In genomic region chr12:51971679-51972423, GRCh38 we compare ENCODE assay signal across 9 cellular contexts. TPM values are rescaled to one million over a fixed set of nuclear protein-coding genes. Genes with fewer than 3 reads are reported as not detected.
A peak's percentile ranks its signal among the peaks of the same experiment; 100 is the strongest.
DNase-seq lines count a peak whose midpoint lies in the region; ATAC-seq and TF ChIP-seq lines count a peak whose summit lies in the region.
"Had no signal": no experiment of that assay in that cellular context is flagged by ENCODE, and none has a peak within 500 bp of the region (broad histone marks: within the 10 kb centered on the region; RNA-seq: fewer than 3 reads in every experiment).

No MANE protein-coding gene starts in this region.

- H3K27me3 ChIP-seq in skeletal muscle tissue (ENCODE audit: control insufficient read depth in 3 of 3, insufficient read depth in 3 of 3, low read length in 3 of 3) = no peaks in the 10 kb centered on the region
- H3K27me3 ChIP-seq in aorta (ENCODE audit: control insufficient read depth in 1 of 2, insufficient read depth in 2 of 2, low read length in 1 of 2) = no peaks in the 10 kb centered on the region

- H3K4me1 ChIP-seq in skeletal muscle tissue (ENCODE audit: control insufficient read depth in 3 of 3, insufficient read depth in 3 of 3, low read length in 3 of 3) (peaks cover 32 to 42% (median 32%) of the 10 kb centered on the region in 3 donors), aorta (ENCODE audit: control insufficient read depth in 1 of 2, insufficient read depth in 2 of 2, low read length in 2 of 2) (peaks cover 6 to 15% of the 10 kb centered on the region in 2 donors)

- peaks cover 14 to 19% (median 16%) of the 10 kb centered on the region in 3 donors for H3K36me3 ChIP-seq in skeletal muscle tissue (ENCODE audit: control insufficient read depth in 3 of 3, insufficient read depth in 3 of 3, low read length in 3 of 3)
- H3K36me3 ChIP-seq in aorta (ENCODE audit: control insufficient read depth in 1 of 2, insufficient read depth in 2 of 2, low read length in 1 of 2) = peaks cover 0 to 5% of the 10 kb centered on the region in 2 donors

- peak overlapping the region; percentile 21 to 74 (median 69) for H3K27ac Mint-ChIP-seq in IgD-negative memory B cell

- peak; percentile 36 for ATAC-seq in GM18907 (IDR thresholded peaks at IDR 0.05; ENCODE audit: unreplicated experiment)
- no peak for ATAC-seq in GM19023 (IDR thresholded peaks at IDR 0.05; ENCODE audit: unreplicated experiment)
- no peak for ATAC-seq in aorta (ENCODE audit: low FRiP score)
- no peak for ATAC-seq in HG03097 (IDR thresholded peaks at IDR 0.05; ENCODE audit: low FRiP score, unreplicated experiment)

- intact Hi-C loops in aorta (cut with DNase I) = no loop called here

- no peak for TF ChIP-seq CTCF in coronary artery (IDR thresholded peaks at IDR 0.05)

- H3K4me3 ChIP-seq in coronary artery (no peak overlapping the region), skeletal muscle tissue (ENCODE audit: low read length in 3 of 3) (no peak overlapping the region), aorta (ENCODE audit: low read length in 2 of 2) (no peak overlapping the region)

- H3K9me3 Mint-ChIP-seq in IgD-negative memory B cell = no peaks in the 10 kb centered on the region

- H3K36me3 Mint-ChIP-seq in IgD-negative memory B cell = peaks cover 5% of the 10 kb centered on the region

- peak; percentile 9 for DNase-seq in coronary artery (ENCODE audit: low spot score)
- DNase-seq in aorta = no peak
- no peak for DNase-seq in cerebellar nuclear complex (lab: John Stamatoyannopoulos, UW)
- DNase-seq: NCI-H446 treated with DMSO at 0.1 percent for 48 hours had no signal

- peaks cover 37 to 44% (median 38%) of the 10 kb centered on the region in 3 donors for H3K4me1 Mint-ChIP-seq in IgD-negative memory B cell

- H3K9ac ChIP-seq in skeletal muscle tissue (ENCODE audit: low read depth in 1 of 3, low read length in 3 of 3) = peak overlapping the region in 1 of 3 donors; percentile 4

- H3K27ac ChIP-seq in coronary artery (no peak overlapping the region), skeletal muscle tissue (ENCODE audit: low read depth, low read length) (peak overlapping the region; percentile 0), aorta (ENCODE audit: low read depth in 1 of 2, low read length in 2 of 2) (no peak overlapping the region)

- peak overlapping the region in 3 of 4 donors; percentile 14 to 92 (median 44) for H3K4me3 Mint-ChIP-seq in IgD-negative memory B cell

- H3K9me3 ChIP-seq in skeletal muscle tissue (ENCODE audit: control insufficient read depth in 3 of 3, low read length in 3 of 3) = no peaks in the 10 kb centered on the region
- no peaks in the 10 kb centered on the region for H3K9me3 ChIP-seq in aorta (ENCODE audit: control insufficient read depth, low read length)

- 72 to 80% methylated on average over 4 of the region's 4 CpGs for WGBS in aorta, 2 donors

- no peaks in the 10 kb centered on the region for H3K27me3 Mint-ChIP-seq in IgD-negative memory B cell

RNA-seq across cellular contexts. Expression of gene ACVR1B, which starts 20.4 kb away (rescaled TPM):
- 0.90 TPM for polyA plus RNA-seq in IgD-negative memory B cell
- total RNA-seq in skeletal muscle tissue = 8.4 TPM
- total RNA-seq in aorta = 10 to 100 TPM; 24.0 to 24.5 TPM
- 1 to 10 TPM; 2.3 to 6.9 TPM for polyA plus RNA-seq in aorta

RNA-seq across cellular contexts. Expression of gene TAMALIN, which starts 34.9 kb away (rescaled TPM):
- polyA plus RNA-seq in IgD-negative memory B cell (6.4 TPM), aorta (10 to 100 TPM in 1 of 2 donors, 1 to 10 TPM in 1; 7.1 to 13.8 TPM)
- total RNA-seq in skeletal muscle tissue (9.4 TPM), aorta (100 to 1,000 TPM in 1 of 2 donors, 10 to 100 TPM in 1; 64.2 to 129 TPM)
